Comparison of ENCODE assay signal across 19 cellular contexts in genomic region chr4:115159141-115159540, GRCh38. TPM values are rescaled to one million over a fixed set of nuclear protein-coding genes. Genes with fewer than 3 reads are reported as not detected.
"Had no signal": no experiment of that assay in that cellular context is flagged by ENCODE, and none has a peak within 500 bp of the region (broad histone marks: within the 10 kb centered on the region; RNA-seq: fewer than 3 reads in every experiment).

No MANE protein-coding gene starts in this region.

- H3K4me3 Mint-ChIP-seq: activated CD4-positive, alpha-beta T cell treated with anti-CD3 and anti-CD28 coated beads for 36 hours; activated CD8-positive, alpha-beta T cell treated with anti-CD3 and anti-CD28 coated beads for 36 hours; activated T-helper 1 cell treated with anti-CD3 and anti-CD28 coated beads, Interleukin-12 subunit alpha, Interleukin-12 subunit beta, Interleukin-2, Interleukin-4 antibody, amounts not matched to agents 30 ng/mL and 10 ng/mL and 1 ng/mL, durations not matched to agents 14 hours and 24 hours and 36 hours; natural killer cell had no signal

- H3K27ac Mint-ChIP-seq: activated CD4-positive, alpha-beta T cell treated with anti-CD3 and anti-CD28 coated beads for 36 hours; activated CD8-positive, alpha-beta T cell treated with anti-CD3 and anti-CD28 coated beads for 36 hours; activated T-helper 1 cell treated with anti-CD3 and anti-CD28 coated beads, Interleukin-12 subunit alpha, Interleukin-12 subunit beta, Interleukin-2, Interleukin-4 antibody, amounts not matched to agents 30 ng/mL and 10 ng/mL and 1 ng/mL, durations not matched to agents 14 hours and 24 hours and 36 hours; natural killer cell; progenitor cell of endocrine pancreas had no signal

- H3K4me1 Mint-ChIP-seq: activated CD4-positive, alpha-beta T cell treated with anti-CD3 and anti-CD28 coated beads for 36 hours; natural killer cell had no signal

- H3K9me3 Mint-ChIP-seq: activated T-helper 1 cell treated with anti-CD3 and anti-CD28 coated beads, Interleukin-12 subunit alpha, Interleukin-12 subunit beta, Interleukin-2, Interleukin-4 antibody, amounts not matched to agents 30 ng/mL and 10 ng/mL and 1 ng/mL, durations not matched to agents 14 hours and 24 hours and 36 hours had no signal

- H3K27me3 Mint-ChIP-seq: activated CD8-positive, alpha-beta T cell treated with anti-CD3 and anti-CD28 coated beads for 36 hours; progenitor cell of endocrine pancreas had no signal

- DNase-seq: activated CD4-positive, alpha-beta T cell treated with anti-CD3 and anti-CD28 coated beads for 36 hours; activated CD8-positive, alpha-beta memory T cell treated with anti-CD3 and anti-CD28 coated beads, Interleukin-2, amount 50 U/mL, for 48 hours; activated CD8-positive, alpha-beta T cell treated with anti-CD3 and anti-CD28 coated beads for 36 hours; activated naive CD4-positive, alpha-beta T cell; caudate nucleus; colonic mucosa; effector CD4-positive, alpha-beta T cell; foreskin melanocyte; head of caudate nucleus; mucosa of descending colon; natural killer cell; right cardiac atrium; tibial artery; WERI-Rb-1 had no signal

- H3K36me3 Mint-ChIP-seq: natural killer cell had no signal

RNA-seq across cellular contexts. Expression of gene NDST4, which starts 45.7 kb away (rescaled TPM):
- total RNA-seq: activated CD4-positive, alpha-beta T cell treated with anti-CD3 and anti-CD28 coated beads for 36 hours; activated CD8-positive, alpha-beta T cell treated with anti-CD3 and anti-CD28 coated beads for 36 hours; activated T-helper 1 cell treated with anti-CD3 and anti-CD28 coated beads, Interleukin-12 subunit alpha, Interleukin-12 subunit beta, Interleukin-2, Interleukin-4 antibody, amounts not matched to agents 30 ng/mL and 10 ng/mL and 1 ng/mL, durations not matched to agents 14 hours and 24 hours and 36 hours; lung microvascular endothelial cell; natural killer cell; right cardiac atrium; smooth muscle cell; vagina had no signal
